Comparison of ENCODE assay signal across 15 cellular contexts in genomic region chr3:68880632-68881031, GRCh38. TPM values are rescaled to one million over a fixed set of nuclear protein-coding genes. Genes with fewer than 3 reads are reported as not detected.
DNase-seq lines count a peak whose midpoint lies in the region; ATAC-seq and TF ChIP-seq lines count a peak whose summit lies in the region.
"Had no signal": no experiment of that assay in that cellular context is flagged by ENCODE, and none has a peak within 500 bp of the region (broad histone marks: within the 10 kb centered on the region; RNA-seq: fewer than 3 reads in every experiment).

No MANE protein-coding gene starts in this region.

- no peaks in the 10 kb centered on the region for H3K9me3 ChIP-seq in neural progenitor cell (ENCODE audit: low read depth)

- no peaks in the 10 kb centered on the region for H3F3A ChIP-seq in GM23338 (replicated peaks; ENCODE audit: low read depth)
- no peaks in the 10 kb centered on the region for H3F3A ChIP-seq in neural progenitor cell (ENCODE audit: low read depth)

- no peak overlapping the region for H3K9ac ChIP-seq in neural progenitor cell
- H3K9ac ChIP-seq: BLaER1 treated with 17β-estradiol and CSF1 and Interleukin-3, amounts not matched to agents 10 nM and 100 nM had no signal

- H4K20me1 ChIP-seq in GM23338 (replicated peaks; ENCODE audit: insufficient read depth) (no peaks in the 10 kb centered on the region), neural progenitor cell (ENCODE audit: low read depth) (no peaks in the 10 kb centered on the region)
- H4K20me1 ChIP-seq: BLaER1 treated with 17β-estradiol and CSF1 and Interleukin-3, amounts not matched to agents 10 nM and 100 nM had no signal

- H2AFZ ChIP-seq in GM23338, result no peak overlapping the region
- H2AFZ ChIP-seq in neural progenitor cell (replicated peaks), result no peak overlapping the region

- CTCF ChIA-PET in WTC11 (lab: Charles Lee), result interaction anchor here (0.8 to 1.6 kb wide), 3 partner anchors 10 to 1061 kb away, joined by 3 to 9 read pairs (median 3); no protein-coding TSS in a partner anchor

- H3K36me3 Mint-ChIP-seq in GM23338 (ENCODE audit: low read depth), result peaks cover 9% of the 10 kb centered on the region
- peaks cover 10% of the 10 kb centered on the region for H3K36me3 Mint-ChIP-seq in WTC11
- no peaks in the 10 kb centered on the region for H3K36me3 Mint-ChIP-seq in neural progenitor cell
- H3K36me3 Mint-ChIP-seq: CD4-positive, CD25-positive, alpha-beta regulatory T cell had no signal

- H3K9me2 ChIP-seq in GM23338 (ENCODE audit: insufficient read depth), result no peaks in the 10 kb centered on the region

- H3K4me1 ChIP-seq in GM23338 (ENCODE audit: insufficient read depth) (no peaks in the 10 kb centered on the region), neural progenitor cell (no peaks in the 10 kb centered on the region)
- H3K4me1 ChIP-seq: BLaER1 treated with 17β-estradiol and CSF1 and Interleukin-3, amounts not matched to agents 10 nM and 100 nM had no signal

- H3K4me1 Mint-ChIP-seq in GM23338 (peaks cover 3% of the 10 kb centered on the region; the same call in 1 of the 3 replicates), WTC11 (peaks cover 7% of the 10 kb centered on the region; the same call in 1 of the 2 replicates), neural progenitor cell (no peaks in the 10 kb centered on the region)
- H3K4me1 Mint-ChIP-seq: CD4-positive, CD25-positive, alpha-beta regulatory T cell had no signal

- H3K4me2 ChIP-seq in GM23338 (no peak overlapping the region), neural progenitor cell (no peak overlapping the region)
- H3K4me2 ChIP-seq: BLaER1 treated with 17β-estradiol and CSF1 and Interleukin-3, amounts not matched to agents 10 nM and 100 nM had no signal

- H3K27me3 ChIP-seq in GM23338 (ENCODE audit: insufficient read depth) (no peaks in the 10 kb centered on the region), neural progenitor cell (no peaks in the 10 kb centered on the region)
- H3K27me3 ChIP-seq: BLaER1 treated with 17β-estradiol and CSF1 and Interleukin-3, amounts not matched to agents 10 nM and 100 nM had no signal

- TF ChIP-seq CTCF in GM23338 (conservative IDR thresholded peaks at IDR 0.05; ENCODE audit: low read depth in 2 of 2), result no peak
- no peak for TF ChIP-seq CTCF in WTC11 (IDR thresholded peaks at IDR 0.05)
- no peak for TF ChIP-seq CTCF in neural progenitor cell (IDR thresholded peaks at IDR 0.05)

- DNase-seq in GM23338 (ENCODE audit: low spot score) (no peak), WTC11 (ENCODE audit: low spot score) (no peak), islet precursor cell (peak; percentile 73), neural progenitor cell (ENCODE audit: low spot score) (peak; percentile 13), sciatic nerve (ENCODE audit: low spot score) (no peak), left lobe of liver (ENCODE audit: low spot score) (no peak)
- DNase-seq in NK-92 treated with Interleukin-12 subunit alpha and Interleukin-12 subunit beta, amount 100 ng/mL, for 24 hours (lab: John Stamatoyannopoulos, UW), result no peak
- DNase-seq: ACHN; CD4-positive, CD25-positive, alpha-beta regulatory T cell; DMS53 had no signal

- no peaks in the 10 kb centered on the region for H3K36me3 ChIP-seq in GM23338 (ENCODE audit: insufficient read depth)
- no peaks in the 10 kb centered on the region for H3K36me3 ChIP-seq in neural progenitor cell
- H3K36me3 ChIP-seq: BLaER1 treated with 17β-estradiol and CSF1 and Interleukin-3, amounts not matched to agents 10 nM and 100 nM had no signal

- H3K9me3 Mint-ChIP-seq in GM23338 (no peaks in the 10 kb centered on the region), WTC11 (peaks cover 12% of the 10 kb centered on the region), neural progenitor cell (no peaks in the 10 kb centered on the region)

- H3K79me2 ChIP-seq in GM23338 (replicated peaks; ENCODE audit: insufficient read depth) (no peaks in the 10 kb centered on the region), neural progenitor cell (ENCODE audit: low read depth) (no peaks in the 10 kb centered on the region)

- H3K27ac Mint-ChIP-seq in GM23338 (peak overlapping the region; percentile 64; the same call in 1 of the 2 replicates), WTC11 (no peak overlapping the region), neural progenitor cell (no peak overlapping the region)
- H3K27ac Mint-ChIP-seq: CD4-positive, CD25-positive, alpha-beta regulatory T cell had no signal

- H3K4me3 Mint-ChIP-seq in GM23338 (no peak overlapping the region), WTC11 (no peak overlapping the region), neural progenitor cell (no peak overlapping the region)
- H3K4me3 Mint-ChIP-seq: CD4-positive, CD25-positive, alpha-beta regulatory T cell had no signal

- POLR2A ChIA-PET in WTC11 (lab: Charles Lee), result no interaction called here

- H3K27ac ChIP-seq in GM23338 (ENCODE audit: low read depth) (no peak overlapping the region), neural progenitor cell (no peak overlapping the region)
- H3K27ac ChIP-seq: BLaER1 treated with 17β-estradiol and CSF1 and Interleukin-3, amounts not matched to agents 10 nM and 100 nM had no signal

- H3K27me3 Mint-ChIP-seq in GM23338 (ENCODE audit: insufficient read depth, low read depth, poor library complexity) (no peaks in the 10 kb centered on the region), WTC11 (ENCODE audit: low read depth) (no peaks in the 10 kb centered on the region), neural progenitor cell (ENCODE audit: insufficient read depth, low read depth) (peaks cover 2% of the 10 kb centered on the region)

- H3K4me3 ChIP-seq in GM23338 (no peak overlapping the region), neural progenitor cell (no peak overlapping the region)
- H3K4me3 ChIP-seq: BLaER1 treated with 17β-estradiol and CSF1 and Interleukin-3, amounts not matched to agents 10 nM and 100 nM; GM12878 had no signal

- intact Hi-C loops in sciatic nerve (cut with DNase I), result no loop called here

- ATAC-seq in GM23338, result peak; percentile 46; the same call in 2 of the 3 replicates
- ATAC-seq in WTC11, result no peak; the same call in 1 of the 2 replicates
- ATAC-seq in HG03378 (IDR thresholded peaks at IDR 0.05; ENCODE audit: unreplicated experiment), result no peak
- no peak for ATAC-seq in sciatic nerve
- no peak for ATAC-seq in left lobe of liver
- ATAC-seq: GM12878 had no signal

TF ChIP-seq in GM23338, 12 proteins besides CTCF, POLR2A, EP300 and RAD21 (continues in another document):
- TF ChIP-seq STAT1 (IDR thresholded peaks at IDR 0.05; ENCODE audit: unreplicated experiment), result no peak

TF ChIP-seq in WTC11, 78 proteins besides CTCF, POLR2A, EP300 and RAD21:
- no peak for TF ChIP-seq ZNF281 (CRISPR knock-in tag; IDR thresholded peaks at IDR 0.05)
- TF ChIP-seq, protein P1, sequence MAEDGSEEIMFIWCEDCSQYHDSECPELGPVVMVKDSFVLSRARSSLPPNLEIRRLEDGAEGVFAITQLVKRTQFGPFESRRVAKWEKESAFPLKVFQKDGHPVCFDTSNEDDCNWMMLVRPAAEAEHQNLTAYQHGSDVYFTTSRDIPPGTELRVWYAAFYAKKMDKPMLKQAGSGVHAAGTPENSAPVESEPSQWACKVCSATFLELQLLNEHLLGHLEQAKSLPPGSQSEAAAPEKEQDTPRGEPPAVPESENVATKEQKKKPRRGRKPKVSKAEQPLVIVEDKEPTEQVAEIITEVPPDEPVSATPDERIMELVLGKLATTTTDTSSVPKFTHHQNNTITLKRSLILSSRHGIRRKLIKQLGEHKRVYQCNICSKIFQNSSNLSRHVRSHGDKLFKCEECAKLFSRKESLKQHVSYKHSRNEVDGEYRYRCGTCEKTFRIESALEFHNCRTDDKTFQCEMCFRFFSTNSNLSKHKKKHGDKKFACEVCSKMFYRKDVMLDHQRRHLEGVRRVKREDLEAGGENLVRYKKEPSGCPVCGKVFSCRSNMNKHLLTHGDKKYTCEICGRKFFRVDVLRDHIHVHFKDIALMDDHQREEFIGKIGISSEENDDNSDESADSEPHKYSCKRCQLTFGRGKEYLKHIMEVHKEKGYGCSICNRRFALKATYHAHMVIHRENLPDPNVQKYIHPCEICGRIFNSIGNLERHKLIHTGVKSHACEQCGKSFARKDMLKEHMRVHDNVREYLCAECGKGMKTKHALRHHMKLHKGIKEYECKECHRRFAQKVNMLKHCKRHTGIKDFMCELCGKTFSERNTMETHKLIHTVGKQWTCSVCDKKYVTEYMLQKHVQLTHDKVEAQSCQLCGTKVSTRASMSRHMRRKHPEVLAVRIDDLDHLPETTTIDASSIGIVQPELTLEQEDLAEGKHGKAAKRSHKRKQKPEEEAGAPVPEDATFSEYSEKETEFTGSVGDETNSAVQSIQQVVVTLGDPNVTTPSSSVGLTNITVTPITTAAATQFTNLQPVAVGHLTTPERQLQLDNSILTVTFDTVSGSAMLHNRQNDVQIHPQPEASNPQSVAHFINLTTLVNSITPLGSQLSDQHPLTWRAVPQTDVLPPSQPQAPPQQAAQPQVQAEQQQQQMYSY (CRISPR knock-in tag; IDR thresholded peaks at IDR 0.05), result 0 out of 2 replicates have a peak, but pooled peaks have one; percentile 28

RNA-seq across cellular contexts. Expression of gene TAFA4, which starts 51.7 kb away (rescaled TPM):
- 18.8 and 24.7 TPM in 2 replicates for total RNA-seq in GM23338 (2014; rRNA removed; shearing (Covaris generic))
- 4.3 and 5.5 TPM in 2 replicates for polyA plus RNA-seq in GM23338 (2016; fragmentation: Nextera tagmentation; extraction: Ambion mirVana)
- total RNA-seq in WTC11 (2021), result 4.2 to 6.6 TPM (median 6.3 TPM) in 3 replicates
- 0.50 and 1.9 TPM in 2 replicates for total RNA-seq in neural progenitor cell (ENCODE audit: low replicate concordance)
- not detected for total RNA-seq in sciatic nerve
- total RNA-seq in left lobe of liver, result not detected
- total RNA-seq: A172; CD4-positive, CD25-positive, alpha-beta regulatory T cell; GM12878; HT-29 had no signal
- polyA plus RNA-seq: CD4-positive, CD25-positive, alpha-beta regulatory T cell; GM12878 had no signal

Comparison
In these comparisons a context has a peak if more than half of its experiments do, and no peak if none do; other contexts are left out.
1. DNase-seq: peak in islet precursor cell (single experiment) and neural progenitor cell (single experiment); none in GM23338 (single experiment), WTC11 (single experiment), NK-92 treated with Interleukin-12 subunit alpha and Interleukin-12 subunit beta, amount 100 ng/mL, for 24 hours (single experiment), sciatic nerve (single experiment) and left lobe of liver (single experiment).